Comparison of ENCODE assay signal across 16 cellular contexts in genomic region chr1:208497866-208498541, GRCh38.
"Had no signal": no experiment of that assay in that cellular context is flagged by ENCODE, and none has a peak within 500 bp of the region (broad histone marks: within the 10 kb centered on the region; RNA-seq: fewer than 3 reads in every experiment).

No MANE protein-coding gene starts in this region.

- H3K4me3 Mint-ChIP-seq: activated CD8-positive, alpha-beta T cell treated with anti-CD3 and anti-CD28 coated beads, Interleukin-2, amount 10 ng/mL, durations not matched to agents 7 days and 5 days; activated naive CD8-positive, alpha-beta T cell treated with anti-CD3 and anti-CD28 coated beads, Interleukin-2, amount 10 ng/mL, durations not matched to agents 7 days and 5 days; naive B cell; stimulated activated naive B cell treated with anti-CD40 and anti-IgM and Interleukin-4, amounts not matched to agents 10 μg/mL and 1 μg/mL and 100 μg/mL, for 72 hours; T-cell had no signal

- H3K9me3 Mint-ChIP-seq: activated naive CD8-positive, alpha-beta T cell treated with anti-CD3 and anti-CD28 coated beads, Interleukin-2, amount 10 ng/mL, durations not matched to agents 7 days and 5 days had no signal

- H3K9me3 ChIP-seq: transverse colon had no signal

- H3K27ac ChIP-seq: transverse colon had no signal

- H3K4me3 ChIP-seq: transverse colon had no signal

- H3K4me1 ChIP-seq: transverse colon had no signal

- H3K27me3 ChIP-seq: transverse colon had no signal

- H3K27ac Mint-ChIP-seq: activated CD8-positive, alpha-beta T cell treated with anti-CD3 and anti-CD28 coated beads, Interleukin-2, amount 10 ng/mL, durations not matched to agents 7 days and 5 days; activated naive CD8-positive, alpha-beta T cell treated with anti-CD3 and anti-CD28 coated beads, Interleukin-2, amount 10 ng/mL, durations not matched to agents 7 days and 5 days; progenitor cell of endocrine pancreas; stimulated activated naive B cell treated with anti-CD40 and anti-IgM and Interleukin-4, amounts not matched to agents 10 μg/mL and 1 μg/mL and 100 μg/mL, for 72 hours; T-cell had no signal

- H3K27me3 Mint-ChIP-seq: activated naive CD8-positive, alpha-beta T cell treated with anti-CD3 and anti-CD28 coated beads, Interleukin-2, amount 10 ng/mL, durations not matched to agents 7 days and 5 days had no signal

- ATAC-seq: activated CD8-positive, alpha-beta T cell treated with anti-CD3 and anti-CD28 coated beads, Interleukin-2, amount 10 ng/mL, durations not matched to agents 7 days and 5 days; left ventricle myocardium superior; right cardiac atrium; stimulated activated naive B cell treated with anti-CD40 and anti-IgM and Interleukin-4, amounts not matched to agents 10 μg/mL and 1 μg/mL and 100 μg/mL, for 72 hours; T-cell had no signal

- DNase-seq: activated CD8-positive, alpha-beta memory T cell treated with anti-CD3 and anti-CD28 coated beads, Interleukin-2, amount 50 U/mL, for 48 hours; activated CD8-positive, alpha-beta T cell treated with anti-CD3 and anti-CD28 coated beads, Interleukin-2, amount 10 ng/mL, durations not matched to agents 7 days and 5 days; activated naive CD8-positive, alpha-beta T cell treated with anti-CD3 and anti-CD28 coated beads, Interleukin-2, amount 10 ng/mL, durations not matched to agents 7 days and 5 days; aorta; effector CD4-positive, alpha-beta T cell; foreskin melanocyte; head of caudate nucleus; left ventricle myocardium superior; naive B cell; right cardiac atrium; stimulated activated CD4-positive, alpha-beta T cell treated with anti-CD3 and anti-CD28 coated beads, Interleukin-1b, Interleukin-23, amount 100 ng/mL, for 48 hours; stimulated activated naive B cell treated with anti-CD40 and anti-IgM and Interleukin-4, amounts not matched to agents 10 μg/mL and 1 μg/mL and 100 μg/mL, for 72 hours; T-cell; T1000; transverse colon had no signal

- H3K36me3 Mint-ChIP-seq: activated naive CD8-positive, alpha-beta T cell treated with anti-CD3 and anti-CD28 coated beads, Interleukin-2, amount 10 ng/mL, durations not matched to agents 7 days and 5 days; naive B cell; stimulated activated naive B cell treated with anti-CD40 and anti-IgM and Interleukin-4, amounts not matched to agents 10 μg/mL and 1 μg/mL and 100 μg/mL, for 72 hours; T-cell had no signal

- H3K36me3 ChIP-seq: transverse colon had no signal

- H3K4me1 Mint-ChIP-seq: activated naive CD8-positive, alpha-beta T cell treated with anti-CD3 and anti-CD28 coated beads, Interleukin-2, amount 10 ng/mL, durations not matched to agents 7 days and 5 days; naive B cell; stimulated activated naive B cell treated with anti-CD40 and anti-IgM and Interleukin-4, amounts not matched to agents 10 μg/mL and 1 μg/mL and 100 μg/mL, for 72 hours; T-cell had no signal
